Comparison of ENCODE assay signal across 27 cellular contexts in the genomic region with DNA sequence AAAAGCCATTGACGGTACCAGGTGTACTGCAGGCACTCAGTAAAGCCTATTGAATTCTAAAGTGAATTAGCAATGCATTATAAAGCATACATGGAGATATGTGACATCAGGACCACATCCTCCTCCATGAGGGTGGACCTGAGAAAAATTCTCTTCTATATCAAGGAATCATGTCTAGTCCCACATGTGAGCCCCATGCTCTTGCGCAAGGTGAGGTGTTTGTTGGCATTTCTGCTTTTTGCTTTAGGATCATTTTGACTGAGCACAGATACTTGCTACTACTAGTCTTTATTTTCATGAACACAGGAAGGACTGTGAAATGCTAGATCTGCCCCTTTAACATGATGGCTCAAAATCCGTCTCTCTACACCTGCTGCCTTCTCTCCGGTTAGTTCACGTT.
"Had no signal": no experiment of that assay in that cellular context is flagged by ENCODE, and none has a peak within 500 bp of the region (broad histone marks: within the 10 kb centered on the region; RNA-seq: fewer than 3 reads in every experiment).

No MANE protein-coding gene starts in this region.

- H3K4me3 ChIP-seq: colonic mucosa, esophagus squamous epithelium, gastrocnemius medialis, heart right ventricle, left lung, lower lobe of right lung had no signal

- H3K9me3 Mint-ChIP-seq: effector memory CD8-positive, alpha-beta T cell; endodermal cell; memory B cell had no signal

- H3K27ac ChIP-seq: colonic mucosa, epithelial cell of prostate, esophagus squamous epithelium, gastrocnemius medialis, heart right ventricle, left lung, lower lobe of right lung had no signal

- DNase-seq: colonic mucosa; cortex of kidney; effector CD8-positive, alpha-beta T cell; effector memory CD8-positive, alpha-beta T cell; endodermal cell; erythroblast; esophagus squamous epithelium; foreskin fibroblast; foreskin melanocyte; gastrocnemius medialis; glutamatergic neuron; head of caudate nucleus; heart right ventricle; hippocampal formation; left cardiac atrium; left lung; left ventricle myocardium superior; lower lobe of right lung; mesendoderm; midbrain had no signal

- H3K36me3 Mint-ChIP-seq: memory B cell had no signal

- H3K4me1 Mint-ChIP-seq: endodermal cell, memory B cell had no signal

- H3K9me3 ChIP-seq: colonic mucosa, esophagus squamous epithelium, gastrocnemius medialis, heart right ventricle, left lung, lower lobe of right lung had no signal

- FAIRE-seq: endometrium, islet of Langerhans, keratinocyte had no signal

- H3K4me1 ChIP-seq: colonic mucosa, esophagus squamous epithelium, gastrocnemius medialis, heart right ventricle, left lung, lower lobe of right lung had no signal

- H3K27me3 ChIP-seq: colonic mucosa, esophagus squamous epithelium, gastrocnemius medialis, heart right ventricle, left lung had no signal

- ATAC-seq: effector memory CD8-positive, alpha-beta T cell; esophagus mucosa; gastrocnemius medialis; heart right ventricle; left ventricle myocardium superior; lower lobe of right lung had no signal

- H3K36me3 ChIP-seq: colonic mucosa, esophagus squamous epithelium, gastrocnemius medialis, heart right ventricle, left lung, lower lobe of right lung had no signal

- H3K27me3 Mint-ChIP-seq: dendritic cell treated with granulocyte-macrophage colony-stimulating factor and Interleukin-4, amounts not matched to agents 40 ng/mL and 50 ng/mL, for 4 days; memory B cell had no signal

- H3K4me3 Mint-ChIP-seq: dendritic cell treated with granulocyte-macrophage colony-stimulating factor and Interleukin-4, amounts not matched to agents 40 ng/mL and 50 ng/mL, for 4 days; effector memory CD8-positive, alpha-beta T cell; endodermal cell; memory B cell had no signal

- H3K27ac Mint-ChIP-seq: dendritic cell treated with granulocyte-macrophage colony-stimulating factor and Interleukin-4, amounts not matched to agents 40 ng/mL and 50 ng/mL, for 4 days; effector memory CD8-positive, alpha-beta T cell; endodermal cell; memory B cell had no signal
